Comparison of ENCODE assay signal across 13 cellular contexts in the genomic region with DNA sequence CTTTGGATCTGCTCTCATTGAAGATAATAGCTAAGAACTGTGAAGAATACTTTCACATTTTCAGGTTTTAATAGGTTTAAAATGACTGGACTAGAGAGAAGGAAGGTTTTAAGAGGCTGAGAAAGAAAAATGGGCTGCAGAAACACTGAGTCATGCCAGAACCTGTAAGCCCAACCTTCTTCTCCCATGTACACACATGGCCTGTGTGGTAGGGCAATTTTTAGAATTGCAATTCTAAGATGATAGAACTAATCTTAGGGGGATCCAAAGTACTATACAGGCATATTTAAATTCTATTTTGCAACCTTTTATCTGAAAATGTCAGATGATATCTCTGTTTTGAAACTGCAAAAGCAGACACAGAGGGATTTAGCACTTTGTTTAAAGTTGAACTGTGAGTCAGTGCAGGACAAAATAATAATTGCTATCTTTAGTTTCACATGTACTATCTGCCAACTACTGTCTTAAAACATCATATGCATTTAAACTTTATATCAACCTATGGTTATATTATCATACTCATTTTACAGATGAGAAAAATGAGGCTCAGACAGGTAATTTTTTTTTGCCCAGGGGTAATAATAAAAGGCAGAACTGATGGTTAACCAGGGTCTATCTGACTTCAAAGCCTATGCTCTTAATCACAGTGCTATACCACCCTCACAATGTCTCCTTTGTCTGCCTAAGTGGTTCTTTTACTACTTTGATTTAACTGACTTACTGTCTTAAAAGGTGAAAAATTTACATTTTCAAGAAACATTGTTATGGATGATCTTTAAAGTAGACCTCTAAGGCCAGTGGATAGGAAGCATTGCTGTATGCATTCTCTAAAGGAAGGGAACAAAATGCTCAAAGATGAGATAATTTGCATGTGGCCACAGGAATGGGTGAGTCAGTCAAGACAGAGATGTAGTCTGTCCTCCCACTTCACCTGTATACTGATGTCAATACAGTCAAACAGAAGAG. TPM values are rescaled to one million over a fixed set of nuclear protein-coding genes. Genes with fewer than 3 reads are reported as not detected.
DNase-seq lines count a peak whose midpoint lies in the region; ATAC-seq and TF ChIP-seq lines count a peak whose summit lies in the region.
"Had no signal": no experiment of that assay in that cellular context is flagged by ENCODE, and none has a peak within 500 bp of the region (broad histone marks: within the 10 kb centered on the region; RNA-seq: fewer than 3 reads in every experiment).

No MANE protein-coding gene starts in this region.

- ATAC-seq in GM18498 (IDR thresholded peaks at IDR 0.05; ENCODE audit: unreplicated experiment) (peak; percentile 92), GM21529 (IDR thresholded peaks at IDR 0.05; ENCODE audit: unreplicated experiment) (peak; percentile 82), HG03460 (IDR thresholded peaks at IDR 0.05; ENCODE audit: unreplicated experiment) (peak; percentile 82), lower lobe of right lung (no peak), heart right ventricle (no peak)

- H3K4me3 Mint-ChIP-seq in nephron progenitor cell, result no peak overlapping the region
- H3K4me3 Mint-ChIP-seq: dendritic cell treated with granulocyte-macrophage colony-stimulating factor and Interleukin-4, amounts not matched to agents 40 ng/mL and 50 ng/mL, for 4 days had no signal

- H3K4me1 ChIP-seq in lower lobe of right lung (no peaks in the 10 kb centered on the region), heart right ventricle (no peaks in the 10 kb centered on the region)

- H3K4me1 Mint-ChIP-seq in nephron progenitor cell, result peaks cover 7% of the 10 kb centered on the region

- H3K27ac ChIP-seq in epithelial cell of prostate (peak overlapping the region; percentile 67), lower lobe of right lung (no peak overlapping the region), heart right ventricle (no peak overlapping the region)
- H3K27ac ChIP-seq: neutrophil had no signal

- no peak for TF ChIP-seq CTCF in lower lobe of right lung (IDR thresholded peaks at IDR 0.05)
- TF ChIP-seq CTCF in heart right ventricle (IDR thresholded peaks at IDR 0.05), result no peak
- TF ChIP-seq CTCF in nephron progenitor cell (IDR thresholded peaks at IDR 0.05), result no peak

- H3K27ac Mint-ChIP-seq in nephron progenitor cell, result no peak overlapping the region
- H3K27ac Mint-ChIP-seq: dendritic cell treated with granulocyte-macrophage colony-stimulating factor and Interleukin-4, amounts not matched to agents 40 ng/mL and 50 ng/mL, for 4 days had no signal

- H3K36me3 Mint-ChIP-seq in nephron progenitor cell (ENCODE audit: low read depth), result no peaks in the 10 kb centered on the region

- no peak overlapping the region for H3K4me3 ChIP-seq in lower lobe of right lung
- H3K4me3 ChIP-seq in heart right ventricle, result no peak overlapping the region

- no peaks in the 10 kb centered on the region for H3K27me3 Mint-ChIP-seq in nephron progenitor cell (ENCODE audit: low read depth, poor library complexity)
- H3K27me3 Mint-ChIP-seq: dendritic cell treated with granulocyte-macrophage colony-stimulating factor and Interleukin-4, amounts not matched to agents 40 ng/mL and 50 ng/mL, for 4 days had no signal

- DNase-seq in epithelial cell of prostate (ENCODE audit: low read depth, low spot score), result peak; percentile 49
- no peak for DNase-seq in lower lobe of right lung
- no peak for DNase-seq in heart right ventricle
- no peak for DNase-seq in NCI-H1417 treated with DMSO at 0.1 percent for 48 hours (lab: John Stamatoyannopoulos, UW)
- DNase-seq in nephron progenitor cell, result no peak
- DNase-seq: DMS79, KG1 had no signal

- intact Hi-C loops in lower lobe of right lung (cut with DNase I), result no loop called here
- intact Hi-C loops in heart right ventricle (cut with DNase I), result no loop called here

- H3K36me3 ChIP-seq in lower lobe of right lung (no peaks in the 10 kb centered on the region), heart right ventricle (no peaks in the 10 kb centered on the region)
- H3K36me3 ChIP-seq: neutrophil had no signal

- no peaks in the 10 kb centered on the region for H3K9me3 ChIP-seq in lower lobe of right lung
- no peaks in the 10 kb centered on the region for H3K9me3 ChIP-seq in heart right ventricle
- H3K9me3 ChIP-seq: neutrophil had no signal

- no peaks in the 10 kb centered on the region for H3K27me3 ChIP-seq in lower lobe of right lung (ENCODE audit: low read depth)
- H3K27me3 ChIP-seq in heart right ventricle, result no peaks in the 10 kb centered on the region
- H3K27me3 ChIP-seq: neutrophil had no signal

- H3K9me3 Mint-ChIP-seq in nephron progenitor cell, result no peaks in the 10 kb centered on the region
- H3K9me3 Mint-ChIP-seq: dendritic cell treated with granulocyte-macrophage colony-stimulating factor and Interleukin-4, amounts not matched to agents 40 ng/mL and 50 ng/mL, for 4 days had no signal

RNA-seq across cellular contexts. Expression of gene TMPRSS11E, which starts 4.3 kb away (rescaled TPM):
- total RNA-seq in lower lobe of right lung (not detected), heart right ventricle (not detected)
- under 1 TPM in 1 of 2 donors, not detected in 1; 0.06 TPM for polyA plus RNA-seq in heart right ventricle
- total RNA-seq: temporal lobe had no signal

Comparison
In these comparisons a context has a peak if more than half of its experiments do, and no peak if none do; other contexts are left out.
1. ATAC-seq: peak in GM18498 (single experiment), GM21529 (single experiment) and HG03460 (single experiment); none in lower lobe of right lung (0 of 2) and heart right ventricle (0 of 8).